ENCODE assay signal across 14 cellular contexts in the genomic region with DNA sequence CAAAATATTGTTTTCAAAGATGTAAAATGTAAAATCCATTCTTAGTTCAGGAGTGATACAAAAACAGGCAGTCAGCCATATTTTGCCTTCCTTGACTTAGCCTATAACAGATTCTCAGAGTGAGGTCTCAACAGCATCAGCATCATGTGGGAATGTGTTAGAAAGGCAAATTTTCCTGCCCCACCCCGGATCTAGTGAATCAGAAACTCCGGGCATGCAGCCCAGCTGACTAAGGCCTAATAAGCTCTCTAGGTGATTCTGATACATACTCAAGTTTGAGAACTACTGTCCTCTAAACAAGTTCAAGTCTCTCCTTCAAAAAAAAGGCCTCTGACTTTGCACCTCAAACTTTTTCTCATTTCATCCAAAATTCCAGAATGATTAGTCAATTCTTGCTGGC. TPM values are rescaled to one million over a fixed set of nuclear protein-coding genes. Genes with fewer than 3 reads are reported as not detected.
A peak's percentile ranks its signal among the peaks of the same experiment; 100 is the strongest.
DNase-seq lines count a peak whose midpoint lies in the region; ATAC-seq and TF ChIP-seq lines count a peak whose summit lies in the region.
"Had no signal": no experiment of that assay in that cellular context is flagged by ENCODE, and none has a peak within 500 bp of the region (broad histone marks: within the 10 kb centered on the region; RNA-seq: fewer than 3 reads in every experiment).

No MANE protein-coding gene starts in this region.

- H3K9me3 Mint-ChIP-seq in activated T-cell treated with anti-CD3 and anti-CD28 coated beads, Interleukin-2, amount 50 U/mL, for 72 hours = no peaks in the 10 kb centered on the region
- H3K9me3 Mint-ChIP-seq in mesothelial cell of epicardium = no peaks in the 10 kb centered on the region
- H3K9me3 Mint-ChIP-seq: activated CD4-positive, alpha-beta T cell treated with anti-CD3 and anti-CD28 coated beads, Interleukin-2, amount 10 ng/mL, durations not matched to agents 24 days and 14 days; immature natural killer cell had no signal

- no peaks in the 10 kb centered on the region for H3K36me3 Mint-ChIP-seq in activated T-cell treated with anti-CD3 and anti-CD28 coated beads, Interleukin-2, amount 50 U/mL, for 72 hours (ENCODE audit: insufficient read depth in 2 of 2)
- H3K36me3 Mint-ChIP-seq in mesothelial cell of epicardium = no peaks in the 10 kb centered on the region
- H3K36me3 Mint-ChIP-seq: immature natural killer cell had no signal

- H3K27me3 Mint-ChIP-seq in activated T-cell treated with anti-CD3 and anti-CD28 coated beads, Interleukin-2, amount 50 U/mL, for 72 hours (ENCODE audit: low read depth) = peaks cover 7% of the 10 kb centered on the region
- no peaks in the 10 kb centered on the region for H3K27me3 Mint-ChIP-seq in mesothelial cell of epicardium (ENCODE audit: low read depth)

- H3K4me3 ChIP-seq in upper lobe of right lung = no peak overlapping the region
- H3K4me3 ChIP-seq: PC-9, tibial nerve had no signal

- DNase-seq in Daoy (ENCODE audit: low read depth) (peak; percentile 94), RKO (ENCODE audit: low spot score) (peak; percentile 97), omental fat pad (ENCODE audit: low spot score) (peak; percentile 64), upper lobe of right lung (no peak), anterior cingulate cortex (lab: John Stamatoyannopoulos, UW) (no peak), mesothelial cell of epicardium (ENCODE audit: low spot score in 2 of 2, unreplicated experiment in 2 of 2) (no peak)
- DNase-seq in activated T-cell treated with anti-CD3 and anti-CD28 coated beads, Interleukin-2, amount 50 U/mL, for 72 hours = no peak
- DNase-seq: activated CD4-positive, alpha-beta T cell treated with anti-CD3 and anti-CD28 coated beads, Interleukin-2, amount 10 ng/mL, durations not matched to agents 24 days and 14 days; DMS53; immature natural killer cell; stimulated activated CD4-positive, alpha-beta T cell treated with anti-CD3 and anti-CD28 coated beads, Interleukin-12 subunit alpha, Interleukin-12 subunit beta, amount 100 ng/mL, for 4 hours had no signal

- no peak overlapping the region for H3K27ac Mint-ChIP-seq in activated T-cell treated with anti-CD3 and anti-CD28 coated beads, Interleukin-2, amount 50 U/mL, for 72 hours
- no peak overlapping the region for H3K27ac Mint-ChIP-seq in mesothelial cell of epicardium
- H3K27ac Mint-ChIP-seq: activated CD4-positive, alpha-beta T cell treated with anti-CD3 and anti-CD28 coated beads, Interleukin-2, amount 10 ng/mL, durations not matched to agents 24 days and 14 days; immature natural killer cell had no signal

- H3K27ac ChIP-seq in upper lobe of right lung = no peak overlapping the region
- H3K27ac ChIP-seq: PC-9, tibial nerve had no signal

- H3K4me1 Mint-ChIP-seq in activated T-cell treated with anti-CD3 and anti-CD28 coated beads, Interleukin-2, amount 50 U/mL, for 72 hours (ENCODE audit: low read depth) = peaks cover 9% of the 10 kb centered on the region
- H3K4me1 Mint-ChIP-seq in mesothelial cell of epicardium = peaks cover 4% of the 10 kb centered on the region

- ATAC-seq in esophagus mucosa = peak; percentile 91
- peak; percentile 67 for ATAC-seq in omental fat pad (ENCODE audit: low FRiP score)
- ATAC-seq in upper lobe of right lung = no peak
- no peak for ATAC-seq in activated T-cell treated with anti-CD3 and anti-CD28 coated beads, Interleukin-2, amount 50 U/mL, for 72 hours (replicated peaks in 1 of 2)

- no peak overlapping the region for H3K4me3 Mint-ChIP-seq in activated T-cell treated with anti-CD3 and anti-CD28 coated beads, Interleukin-2, amount 50 U/mL, for 72 hours
- H3K4me3 Mint-ChIP-seq in mesothelial cell of epicardium = no peak overlapping the region
- H3K4me3 Mint-ChIP-seq: activated CD4-positive, alpha-beta T cell treated with anti-CD3 and anti-CD28 coated beads, Interleukin-2, amount 10 ng/mL, durations not matched to agents 24 days and 14 days; immature natural killer cell had no signal

- no peak for TF ChIP-seq CTCF in omental fat pad (IDR thresholded peaks at IDR 0.05)
- no peak for TF ChIP-seq CTCF in upper lobe of right lung (IDR thresholded peaks at IDR 0.05)
- TF ChIP-seq CTCF in mesothelial cell of epicardium (IDR thresholded peaks at IDR 0.05; ENCODE audit: unreplicated experiment) = no peak

- no peaks in the 10 kb centered on the region for H3K9me3 ChIP-seq in upper lobe of right lung
- H3K9me3 ChIP-seq: tibial nerve had no signal

- no peaks in the 10 kb centered on the region for H3K27me3 ChIP-seq in upper lobe of right lung
- H3K27me3 ChIP-seq: tibial nerve had no signal

- H3K36me3 ChIP-seq in upper lobe of right lung = no peaks in the 10 kb centered on the region
- H3K36me3 ChIP-seq: tibial nerve had no signal

- peaks cover 7% of the 10 kb centered on the region for H3K4me1 ChIP-seq in upper lobe of right lung

- intact Hi-C loops in upper lobe of right lung (cut with DNase I) = no loop called here

RNA-seq across cellular contexts. Expression of gene PRRC2C, which starts 46.9 kb away (rescaled TPM):
- 34.5 and 48.3 TPM in 2 replicates for total RNA-seq in Daoy (2014; rRNA removed; shearing (Covaris generic))
- total RNA-seq in esophagus mucosa = 120 TPM
- total RNA-seq in omental fat pad = 100 to 1,000 TPM in 2 of 4 donors, 10 to 100 TPM in 2; 83.9 to 130 (median 97.2) TPM
- 155 TPM for total RNA-seq in upper lobe of right lung
- 100 to 1,000 TPM; 284 to 286 TPM for total RNA-seq in activated T-cell treated with anti-CD3 and anti-CD28 coated beads, Interleukin-2, amount 50 U/mL, for 72 hours
- total RNA-seq in mesothelial cell of epicardium = 212 to 225 TPM (median 216 TPM) in 3 replicates

Comparison
In these comparisons a context has a peak if more than half of its experiments do, and no peak if none do; other contexts are left out.
1. DNase-seq: peak in Daoy (single experiment), RKO (single experiment) and omental fat pad (single experiment); none in upper lobe of right lung (single experiment), anterior cingulate cortex (0 of 58), activated T-cell treated with anti-CD3 and anti-CD28 coated beads, Interleukin-2, amount 50 U/mL, for 72 hours (0 of 2) and mesothelial cell of epicardium (0 of 2).
2. ATAC-seq: peak in esophagus mucosa (single experiment) and omental fat pad (single experiment); none in upper lobe of right lung (single experiment) and activated T-cell treated with anti-CD3 and anti-CD28 coated beads, Interleukin-2, amount 50 U/mL, for 72 hours (0 of 2).